Comparison of ENCODE assay signal across 8 cellular contexts in the genomic region with DNA sequence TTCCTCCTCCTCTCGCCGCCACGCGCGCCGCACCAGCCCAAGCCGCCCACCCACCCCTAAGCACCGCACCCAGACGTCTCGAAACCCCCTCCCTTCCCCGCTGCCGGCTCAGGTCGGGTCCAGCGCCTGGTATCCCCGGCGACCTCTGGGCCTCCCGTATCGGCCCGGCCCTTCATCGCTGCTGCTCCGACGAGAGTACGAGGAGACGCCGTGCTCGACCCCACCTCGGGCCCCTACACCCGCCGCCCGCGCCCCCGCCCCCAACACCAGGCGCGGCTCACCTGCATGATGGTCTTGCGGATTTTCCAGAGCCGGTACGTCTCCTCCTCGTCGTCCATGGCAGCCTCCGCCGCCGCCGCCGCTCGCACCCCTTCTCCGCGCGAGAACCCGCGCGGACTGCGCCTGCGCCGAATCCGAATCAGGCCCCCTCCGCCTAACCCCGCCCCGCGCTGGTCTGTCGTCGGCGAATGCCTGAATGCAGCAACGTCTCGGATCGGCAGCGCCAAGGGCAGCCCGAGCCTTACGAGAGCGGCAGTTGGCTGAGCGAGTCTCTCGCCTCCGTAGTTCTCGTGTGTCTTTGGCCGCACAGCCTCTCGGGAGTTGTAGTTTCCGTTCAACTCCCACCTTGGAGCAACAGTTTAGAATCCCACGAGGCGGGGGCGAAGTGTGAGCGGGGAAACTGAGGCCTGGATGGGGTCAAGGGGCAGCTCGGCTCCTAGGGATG. TPM values are rescaled to one million over a fixed set of nuclear protein-coding genes. Genes with fewer than 3 reads are reported as not detected.
DNase-seq lines count a peak whose midpoint lies in the region; ATAC-seq lines count a peak whose summit lies in the region.

A gene (minus strand): TSS at position 398 of the 724 bp plus-strand sequence. CDS start 60 bp downstream, at position 338.

- H3K27me3 Mint-ChIP-seq in CD4-positive, alpha-beta memory T cell: no peaks in the 10 kb centered on the region

- peaks cover 0 to 11% of the 10 kb centered on the region in 2 donors for H3K36me3 Mint-ChIP-seq in CD4-positive, alpha-beta memory T cell

- CTCF ChIA-PET in CD4-positive, alpha-beta memory T cell (lab: Charles Lee; ENCODE audit: partially characterized antibody): interaction anchor here (1.4 to 2.3 kb wide), 3 partner anchors 30 to 39 kb away, joined by 4 to 9 read pairs (median 4); no protein-coding TSS in a partner anchor
- CTCF ChIA-PET in activated CD8-positive, alpha-beta memory T cell treated with anti-CD3 and anti-CD28 coated beads for 36 hours (lab: Charles Lee): interaction anchor here (1.0 to 2.0 kb wide), 2 partner anchors 18 to 99 kb away, joined by 4 to 8 read pairs; no protein-coding TSS in a partner anchor

- ATAC-seq in GM19463 (IDR thresholded peaks at IDR 0.05; ENCODE audit: unreplicated experiment): peak; percentile 84

- peak within 1 kb of the TSS; percentile 87 to 97 (median 93) for H3K27ac Mint-ChIP-seq in CD4-positive, alpha-beta memory T cell

- peak; percentile 97 to 99 (median 98) for DNase-seq in CD4-positive, alpha-beta memory T cell
- peak; percentile 91 for DNase-seq in HS-27A (ENCODE audit: low read depth)
- DNase-seq in NK-92 (lab: John Stamatoyannopoulos, UW; ENCODE audit: unreplicated experiment): peak; percentile 90
- DNase-seq in effector memory CD4-positive, alpha-beta T cell: peak; percentile 97 to 99 (median 97)
- peak; percentile 99 for DNase-seq in medulla oblongata (ENCODE audit: extremely low spot score)
- peak; percentile 98 for DNase-seq in stimulated activated CD8-positive, alpha-beta memory T cell treated with anti-CD3 and anti-CD28 coated beads, Interleukin-12 subunit alpha, Interleukin-12 subunit beta, amount 100 ng/mL, for 1 hour (ENCODE audit: low read depth)

- H3K36me3 ChIP-seq in CD4-positive, alpha-beta memory T cell (ENCODE audit: insufficient read depth, low read length): no peaks in the 10 kb centered on the region
- peaks cover 20% of the 10 kb centered on the region for H3K36me3 ChIP-seq in effector memory CD4-positive, alpha-beta T cell (ENCODE audit: control insufficient read depth, insufficient read depth, low read length)

- POLR2A ChIA-PET in CD4-positive, alpha-beta memory T cell (lab: Charles Lee; ENCODE audit: partially characterized antibody): interaction anchor here (0.8 to 47.8 kb wide), 14 partner anchors 8 to 180 kb away, joined by 3 to 3893 read pairs (median 4); a partner anchor contains a TSS
- POLR2A ChIA-PET in activated CD8-positive, alpha-beta memory T cell treated with anti-CD3 and anti-CD28 coated beads for 36 hours (lab: Charles Lee): interaction anchor here (0.7 to 1.7 kb wide), 3 partner anchors 9 to 20 kb away, joined by 4 to 12 read pairs (median 8); no protein-coding TSS in a partner anchor

- peaks cover 44% of the 10 kb centered on the region for H3K4me1 ChIP-seq in CD4-positive, alpha-beta memory T cell (ENCODE audit: insufficient read depth, low read length)
- peaks cover 24% of the 10 kb centered on the region for H3K4me1 ChIP-seq in effector memory CD4-positive, alpha-beta T cell (ENCODE audit: control insufficient read depth, insufficient read depth, low read length, poor library complexity, severe bottlenecking)

- H3K27me3 ChIP-seq in CD4-positive, alpha-beta memory T cell (ENCODE audit: insufficient read depth, low read length): no peaks in the 10 kb centered on the region
- no peaks in the 10 kb centered on the region for H3K27me3 ChIP-seq in effector memory CD4-positive, alpha-beta T cell (replicated peaks; ENCODE audit: control insufficient read depth, insufficient read depth, low read length, poor library complexity, severe bottlenecking)

- intact Hi-C loops in CD4-positive, alpha-beta memory T cell (cut with micrococcal nuclease): loop anchor here (1.0 to 10.0 kb wide), 6 partner anchors 8 to 170 kb away; a partner anchor contains a TSS

- H3K4me3 Mint-ChIP-seq in CD4-positive, alpha-beta memory T cell: peak within 1 kb of the TSS; percentile 83 to 96 (median 90)

- H3K9me3 ChIP-seq in CD4-positive, alpha-beta memory T cell (ENCODE audit: control insufficient read depth in 1 of 2, low read length in 2 of 2): no peaks in the 10 kb centered on the region
- no peaks in the 10 kb centered on the region for H3K9me3 ChIP-seq in effector memory CD4-positive, alpha-beta T cell (ENCODE audit: control insufficient read depth, low read length)

- H3K27ac ChIP-seq in CD4-positive, alpha-beta memory T cell (ENCODE audit: low read depth, low read length): peak within 1 kb of the TSS; percentile 85
- peak within 1 kb of the TSS; percentile 90 for H3K27ac ChIP-seq in effector memory CD4-positive, alpha-beta T cell (ENCODE audit: insufficient read depth, low read length, poor library complexity, severe bottlenecking)

- no peaks in the 10 kb centered on the region for H3K9me3 Mint-ChIP-seq in CD4-positive, alpha-beta memory T cell

- H3K4me1 Mint-ChIP-seq in CD4-positive, alpha-beta memory T cell: peaks cover 22 to 75% (median 46%) of the 10 kb centered on the region in 4 donors

- peak within 1 kb of the TSS; percentile 54 to 65 for H3K4me3 ChIP-seq in CD4-positive, alpha-beta memory T cell (ENCODE audit: low read length in 2 of 2)
- H3K4me3 ChIP-seq in effector memory CD4-positive, alpha-beta T cell (ENCODE audit: insufficient read depth, low read depth, low read length, poor library complexity, severe bottlenecking): peak within 1 kb of the TSS; percentile 88

RNA-seq across cellular contexts. Expression of the gene that starts here (rescaled TPM):
- 10 to 100 TPM; 76.0 to 80.0 TPM for total RNA-seq in CD4-positive, alpha-beta memory T cell
- 100 to 1,000 TPM; 167 to 197 TPM for polyA plus RNA-seq in CD4-positive, alpha-beta memory T cell
- 100 to 1,000 TPM; 272 to 275 TPM for total RNA-seq in activated CD8-positive, alpha-beta memory T cell treated with anti-CD3 and anti-CD28 coated beads for 36 hours

Comparison
In these comparisons a context has a peak if more than half of its experiments do, and no peak if none do; other contexts are left out.
1. Peak in every context shown above with its lines: DNase-seq, ATAC-seq, H3K4me3 ChIP-seq and H3K27ac ChIP-seq.